Comparison of ENCODE assay signal across 25 cellular contexts in the genomic region with DNA sequence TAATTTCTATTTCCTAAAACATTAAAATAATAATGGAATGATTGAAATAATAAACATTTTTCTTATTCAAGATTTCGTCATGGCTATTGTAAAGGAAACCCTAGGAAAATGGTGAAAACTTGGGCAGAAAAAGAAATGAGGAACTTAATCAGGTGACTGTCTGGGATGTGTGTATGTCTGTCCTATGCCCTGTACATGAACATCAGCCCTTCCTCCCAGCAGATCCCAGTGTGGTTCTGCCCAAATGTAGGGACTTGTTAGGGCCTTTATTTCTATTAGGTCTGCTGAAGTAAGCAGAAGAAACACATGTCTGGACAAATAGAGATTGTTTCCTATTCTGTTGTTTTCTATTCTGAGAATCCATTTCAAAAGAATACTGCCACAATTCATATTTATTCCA. TPM values are rescaled to one million over a fixed set of nuclear protein-coding genes. Genes with fewer than 3 reads are reported as not detected.
DNase-seq lines count a peak whose midpoint lies in the region; ATAC-seq and TF ChIP-seq lines count a peak whose summit lies in the region.
"Had no signal": no experiment of that assay in that cellular context is flagged by ENCODE, and none has a peak within 500 bp of the region (broad histone marks: within the 10 kb centered on the region; RNA-seq: fewer than 3 reads in every experiment).

No MANE protein-coding gene starts in this region.

- H3K27me3 ChIP-seq in left lung (no peaks in the 10 kb centered on the region), MG63 (no peaks in the 10 kb centered on the region)
- H3K27me3 ChIP-seq: SJSA1 had no signal

- no peak overlapping the region for H3K4me3 ChIP-seq in left lung
- no peak overlapping the region for H3K4me3 ChIP-seq in MG63
- H3K4me3 ChIP-seq: A549, SJSA1 had no signal

- DNase-seq in AML-193 (lab: John Stamatoyannopoulos, UW) (peak; percentile 13 to 31), CD1c-positive myeloid dendritic cell (ENCODE audit: extremely low spot score) (peak; percentile 45), left lung (no peak), putamen (ENCODE audit: low spot score) (peak; percentile 13), MG63 (no peak)
- DNase-seq: CD8-positive, alpha-beta memory T cell; DMS 273 treated with DMSO at 0.1 percent for 48 hours; DMS79 treated with DMSO at 0.1 percent for 48 hours; GF-D8; NCI-H1092; NCI-H1436; NCI-H187; NCI-H2081 treated with DMSO at 0.1 percent for 48 hours; NCI-H2171; NCI-H226; NCI-H510A; NCI-H69 had no signal

- ATAC-seq in left lung = peak; percentile 56
- ATAC-seq in activated CD4-positive, CD25-positive, alpha-beta regulatory T cell treated with anti-CD3 and anti-CD28 coated beads, Interleukin-2, amount 50 U/mL, for 24 hours = no peak
- ATAC-seq in HG03432 (IDR thresholded peaks at IDR 0.05; ENCODE audit: unreplicated experiment) = no peak
- ATAC-seq: A549, HCT116, Panc1 had no signal

- no peaks in the 10 kb centered on the region for H3K9me3 ChIP-seq in left lung
- no peaks in the 10 kb centered on the region for H3K9me3 ChIP-seq in MG63
- H3K9me3 ChIP-seq: A549, SJSA1 had no signal

- intact Hi-C loops in left lung (cut with DNase I) = no loop called here

- H3K27ac ChIP-seq in left lung = peak overlapping the region in 1 of 2 donors; percentile 14
- H3K27ac ChIP-seq: A549, C4-2B, SJSA1 had no signal

- no peaks in the 10 kb centered on the region for H3K4me1 ChIP-seq in left lung
- H3K4me1 ChIP-seq: A549, SJSA1 had no signal

- no peak for TF ChIP-seq CTCF in left lung (IDR thresholded peaks at IDR 0.05)

- H3K36me3 ChIP-seq in left lung (peaks cover 0 to 92% of the 10 kb centered on the region in 2 donors), MG63 (peaks cover 67% of the 10 kb centered on the region)

RNA-seq across cellular contexts. Expression of gene RIOK1, which starts 13.1 kb away (rescaled TPM):
- total RNA-seq in left lung = 10 to 100 TPM; 15.0 to 23.3 TPM
- 16.1 and 36.4 TPM in 2 replicates for total RNA-seq in MG63 (2014; rRNA removed; shearing (Covaris generic); ENCODE audit: low replicate concordance)

RNA-seq across cellular contexts. Expression of gene CAGE1, which starts 13.2 kb away (rescaled TPM):
- total RNA-seq in left lung = not detected
- 0.49 TPM in 1 of 2 replicates, not detected in the other for total RNA-seq in MG63 (2014; rRNA removed; shearing (Covaris generic); ENCODE audit: low replicate concordance)
- total RNA-seq: H4 had no signal

Comparison
In these comparisons a context has a peak if more than half of its experiments do, and no peak if none do; other contexts are left out.
1. DNase-seq: peak in AML-193 (2 of 2), CD1c-positive myeloid dendritic cell (single experiment) and putamen (single experiment); none in left lung (0 of 2) and MG63 (single experiment).